1 cellular context compared by ENCODE assay signal in genomic region chr22:36885474-36885873, GRCh38.
TF ChIP-seq lines count a peak whose summit lies in the region.

No MANE protein-coding gene starts in this region.

TF ChIP-seq in endothelial cell of umbilical vein, 7 proteins besides CTCF, POLR2A, EP300 and RAD21:
- TF ChIP-seq FOS (IDR thresholded peaks at IDR 0.05; ENCODE audit: borderline replicate concordance, insufficient read depth, low read length), result no peak
- TF ChIP-seq EZH2 (IDR thresholded peaks at IDR 0.05; ENCODE audit: borderline replicate concordance, low read depth, low read length, severe bottlenecking), result no peak
- no peak for TF ChIP-seq POLR2AphosphoS5 (IDR thresholded peaks at IDR 0.05; ENCODE audit: insufficient read depth, low read depth, low read length)
